In genomic region chr12:116338064-116338872, GRCh38 we compare ENCODE assay signal across 3 cellular contexts.
TF ChIP-seq lines count a peak whose summit lies in the region.

No MANE protein-coding gene starts in this region.

TF ChIP-seq in HepG2, 621 proteins besides CTCF, POLR2A, EP300 and RAD21:
- no peak for TF ChIP-seq CENPT (CRISPR knock-in tag; IDR thresholded peaks at IDR 0.05; ENCODE audit: low read depth)
- TF ChIP-seq ZNF629 (CRISPR knock-in tag; conservative IDR thresholded peaks at IDR 0.05) = peak; percentile 27; the same call in 1 of the 2 replicates

TF ChIP-seq in GM12878, 131 proteins besides CTCF, POLR2A, EP300 and RAD21 (continues in another document):
- TF ChIP-seq SRF (IDR thresholded peaks at IDR 0.05; ENCODE audit: low read depth in 2 of 2, low read length in 2 of 2) (no peak), PKNOX1 (IDR thresholded peaks at IDR 0.05) (peak; percentile 49; the same call in 1 of the 2 replicates), ZNF207 (IDR thresholded peaks at IDR 0.05; ENCODE audit: borderline replicate concordance) (no peak), NR2F1 (conservative IDR thresholded peaks at IDR 0.05) (peak; percentile 50; the same call in 1 of the 2 replicates), BCLAF1 (IDR thresholded peaks at IDR 0.05) (no peak), CBX5 (IDR thresholded peaks at IDR 0.05; ENCODE audit: low read depth) (no peak), BHLHE40 (IDR thresholded peaks at IDR 0.05; ENCODE audit: borderline replicate concordance in 1 of 2, low read depth in 2 of 2, low read length in 1 of 2) (0 out of 4 replicates have a peak, but pooled peaks of 1 of the 2 experiments have one; percentile 18), RCOR1 (conservative IDR thresholded peaks at IDR 0.05; ENCODE audit: low read depth, low read length) (no peak), FOXK2 (IDR thresholded peaks at IDR 0.05) (no peak), MXI1 (IDR thresholded peaks at IDR 0.05; ENCODE audit: low read depth, low read length) (no peak), SREBF2 (IDR thresholded peaks at IDR 0.05; ENCODE audit: low read length) (no peak), SKIL (IDR thresholded peaks at IDR 0.05; ENCODE audit: low read depth, poor library complexity, severe bottlenecking) (no peak), E2F8 (IDR thresholded peaks at IDR 0.05; ENCODE audit: low read depth, partially characterized antibody) (no peak), USF1 (IDR thresholded peaks at IDR 0.05; ENCODE audit: borderline replicate concordance, extremely low read length, insufficient read depth, low read depth, low read length) (no peak), SMARCA5 (IDR thresholded peaks at IDR 0.05) (no peak), MYB (IDR thresholded peaks at IDR 0.05; ENCODE audit: borderline replicate concordance, low read depth, low read length) (no peak), RAD51 (IDR thresholded peaks at IDR 0.05) (no peak), EZH2 (IDR thresholded peaks at IDR 0.05; ENCODE audit: borderline replicate concordance, control insufficient read depth, low read depth, low read length) (no peak), ZSCAN29 (IDR thresholded peaks at IDR 0.05) (no peak), RUNX3 (IDR thresholded peaks at IDR 0.05; ENCODE audit: low read length) (peak; percentile 57), RB1 (IDR thresholded peaks at IDR 0.05; ENCODE audit: borderline replicate concordance) (no peak)

TF ChIP-seq in HEK293T, 16 proteins besides CTCF, POLR2A, EP300 and RAD21:
- TF ChIP-seq PKNOX1 (IDR thresholded peaks at IDR 0.05) = no peak
- TF ChIP-seq BHLHE40 (IDR thresholded peaks at IDR 0.05; ENCODE audit: borderline replicate concordance) = no peak
- no peak for TF ChIP-seq CTBP1 (IDR thresholded peaks at IDR 0.05; ENCODE audit: borderline replicate concordance)
- TF ChIP-seq SUZ12 (IDR thresholded peaks at IDR 0.05) = no peak
- no peak for TF ChIP-seq TARDBP (IDR thresholded peaks at IDR 0.05)
- no peak for TF ChIP-seq FOXK2 (IDR thresholded peaks at IDR 0.05)
- no peak for TF ChIP-seq FOXM1 (IDR thresholded peaks at IDR 0.05; ENCODE audit: borderline replicate concordance)
- TF ChIP-seq SP1 (IDR thresholded peaks at IDR 0.05) = no peak
TF ChIP-seq in HEK293T: peak in this region for 0.
